ENCODE assay signal across 1 cellular context in the genomic region with DNA sequence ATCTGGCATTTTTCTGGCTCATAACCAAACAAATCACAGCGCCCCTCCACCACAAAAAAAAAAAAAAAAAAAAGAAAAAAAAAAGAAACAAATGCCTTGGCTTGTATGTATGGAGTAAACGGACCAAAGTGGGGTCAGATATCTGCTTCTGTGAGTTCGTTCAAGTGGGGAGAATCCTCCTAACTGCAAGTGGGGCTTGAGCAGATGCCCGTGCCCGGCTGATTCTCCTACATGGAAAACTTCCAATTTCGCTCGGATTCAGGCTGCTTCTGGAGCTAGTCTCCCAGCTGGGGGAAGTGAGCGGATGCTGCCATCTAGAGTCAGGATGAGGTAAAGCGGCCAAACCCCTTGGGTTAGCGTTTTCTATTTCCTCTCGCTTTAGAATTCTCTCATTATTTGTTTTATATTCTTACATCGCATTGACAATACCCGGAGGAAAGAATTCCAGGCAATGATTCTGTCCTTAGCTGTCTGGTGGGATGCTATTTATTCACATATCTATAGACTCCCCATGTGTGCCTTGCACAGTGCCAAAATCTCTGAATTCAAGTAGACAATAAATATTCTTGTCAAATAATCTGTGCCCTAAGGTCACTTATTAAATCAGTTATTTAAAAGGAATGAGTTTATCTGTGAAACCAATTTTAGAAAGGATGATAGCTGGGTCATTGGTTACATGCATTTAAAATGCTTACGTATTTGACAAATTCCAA.
TF ChIP-seq lines count a peak whose summit lies in the region.

No MANE protein-coding gene starts in this region.

TF ChIP-seq in H1, 55 proteins besides CTCF, POLR2A, EP300 and RAD21:
- TF ChIP-seq, protein P1, sequence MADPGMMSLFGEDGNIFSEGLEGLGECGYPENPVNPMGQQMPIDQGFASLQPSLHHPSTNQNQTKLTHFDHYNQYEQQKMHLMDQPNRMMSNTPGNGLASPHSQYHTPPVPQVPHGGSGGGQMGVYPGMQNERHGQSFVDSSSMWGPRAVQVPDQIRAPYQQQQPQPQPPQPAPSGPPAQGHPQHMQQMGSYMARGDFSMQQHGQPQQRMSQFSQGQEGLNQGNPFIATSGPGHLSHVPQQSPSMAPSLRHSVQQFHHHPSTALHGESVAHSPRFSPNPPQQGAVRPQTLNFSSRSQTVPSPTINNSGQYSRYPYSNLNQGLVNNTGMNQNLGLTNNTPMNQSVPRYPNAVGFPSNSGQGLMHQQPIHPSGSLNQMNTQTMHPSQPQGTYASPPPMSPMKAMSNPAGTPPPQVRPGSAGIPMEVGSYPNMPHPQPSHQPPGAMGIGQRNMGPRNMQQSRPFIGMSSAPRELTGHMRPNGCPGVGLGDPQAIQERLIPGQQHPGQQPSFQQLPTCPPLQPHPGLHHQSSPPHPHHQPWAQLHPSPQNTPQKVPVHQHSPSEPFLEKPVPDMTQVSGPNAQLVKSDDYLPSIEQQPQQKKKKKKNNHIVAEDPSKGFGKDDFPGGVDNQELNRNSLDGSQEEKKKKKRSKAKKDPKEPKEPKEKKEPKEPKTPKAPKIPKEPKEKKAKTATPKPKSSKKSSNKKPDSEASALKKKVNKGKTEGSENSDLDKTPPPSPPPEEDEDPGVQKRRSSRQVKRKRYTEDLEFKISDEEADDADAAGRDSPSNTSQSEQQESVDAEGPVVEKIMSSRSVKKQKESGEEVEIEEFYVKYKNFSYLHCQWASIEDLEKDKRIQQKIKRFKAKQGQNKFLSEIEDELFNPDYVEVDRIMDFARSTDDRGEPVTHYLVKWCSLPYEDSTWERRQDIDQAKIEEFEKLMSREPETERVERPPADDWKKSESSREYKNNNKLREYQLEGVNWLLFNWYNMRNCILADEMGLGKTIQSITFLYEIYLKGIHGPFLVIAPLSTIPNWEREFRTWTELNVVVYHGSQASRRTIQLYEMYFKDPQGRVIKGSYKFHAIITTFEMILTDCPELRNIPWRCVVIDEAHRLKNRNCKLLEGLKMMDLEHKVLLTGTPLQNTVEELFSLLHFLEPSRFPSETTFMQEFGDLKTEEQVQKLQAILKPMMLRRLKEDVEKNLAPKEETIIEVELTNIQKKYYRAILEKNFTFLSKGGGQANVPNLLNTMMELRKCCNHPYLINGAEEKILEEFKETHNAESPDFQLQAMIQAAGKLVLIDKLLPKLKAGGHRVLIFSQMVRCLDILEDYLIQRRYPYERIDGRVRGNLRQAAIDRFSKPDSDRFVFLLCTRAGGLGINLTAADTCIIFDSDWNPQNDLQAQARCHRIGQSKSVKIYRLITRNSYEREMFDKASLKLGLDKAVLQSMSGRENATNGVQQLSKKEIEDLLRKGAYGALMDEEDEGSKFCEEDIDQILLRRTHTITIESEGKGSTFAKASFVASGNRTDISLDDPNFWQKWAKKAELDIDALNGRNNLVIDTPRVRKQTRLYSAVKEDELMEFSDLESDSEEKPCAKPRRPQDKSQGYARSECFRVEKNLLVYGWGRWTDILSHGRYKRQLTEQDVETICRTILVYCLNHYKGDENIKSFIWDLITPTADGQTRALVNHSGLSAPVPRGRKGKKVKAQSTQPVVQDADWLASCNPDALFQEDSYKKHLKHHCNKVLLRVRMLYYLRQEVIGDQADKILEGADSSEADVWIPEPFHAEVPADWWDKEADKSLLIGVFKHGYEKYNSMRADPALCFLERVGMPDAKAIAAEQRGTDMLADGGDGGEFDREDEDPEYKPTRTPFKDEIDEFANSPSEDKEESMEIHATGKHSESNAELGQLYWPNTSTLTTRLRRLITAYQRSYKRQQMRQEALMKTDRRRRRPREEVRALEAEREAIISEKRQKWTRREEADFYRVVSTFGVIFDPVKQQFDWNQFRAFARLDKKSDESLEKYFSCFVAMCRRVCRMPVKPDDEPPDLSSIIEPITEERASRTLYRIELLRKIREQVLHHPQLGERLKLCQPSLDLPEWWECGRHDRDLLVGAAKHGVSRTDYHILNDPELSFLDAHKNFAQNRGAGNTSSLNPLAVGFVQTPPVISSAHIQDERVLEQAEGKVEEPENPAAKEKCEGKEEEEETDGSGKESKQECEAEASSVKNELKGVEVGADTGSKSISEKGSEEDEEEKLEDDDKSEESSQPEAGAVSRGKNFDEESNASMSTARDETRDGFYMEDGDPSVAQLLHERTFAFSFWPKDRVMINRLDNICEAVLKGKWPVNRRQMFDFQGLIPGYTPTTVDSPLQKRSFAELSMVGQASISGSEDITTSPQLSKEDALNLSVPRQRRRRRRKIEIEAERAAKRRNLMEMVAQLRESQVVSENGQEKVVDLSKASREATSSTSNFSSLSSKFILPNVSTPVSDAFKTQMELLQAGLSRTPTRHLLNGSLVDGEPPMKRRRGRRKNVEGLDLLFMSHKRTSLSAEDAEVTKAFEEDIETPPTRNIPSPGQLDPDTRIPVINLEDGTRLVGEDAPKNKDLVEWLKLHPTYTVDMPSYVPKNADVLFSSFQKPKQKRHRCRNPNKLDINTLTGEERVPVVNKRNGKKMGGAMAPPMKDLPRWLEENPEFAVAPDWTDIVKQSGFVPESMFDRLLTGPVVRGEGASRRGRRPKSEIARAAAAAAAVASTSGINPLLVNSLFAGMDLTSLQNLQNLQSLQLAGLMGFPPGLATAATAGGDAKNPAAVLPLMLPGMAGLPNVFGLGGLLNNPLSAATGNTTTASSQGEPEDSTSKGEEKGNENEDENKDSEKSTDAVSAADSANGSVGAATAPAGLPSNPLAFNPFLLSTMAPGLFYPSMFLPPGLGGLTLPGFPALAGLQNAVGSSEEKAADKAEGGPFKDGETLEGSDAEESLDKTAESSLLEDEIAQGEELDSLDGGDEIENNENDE (IDR thresholded peaks at IDR 0.05; ENCODE audit: insufficient replicate concordance, low read length) = no peak
- no peak for TF ChIP-seq KDM5A (IDR thresholded peaks at IDR 0.05; ENCODE audit: low read length)
- no peak for TF ChIP-seq TAF7 (optimal IDR thresholded peaks at IDR 0.05; ENCODE audit: borderline replicate concordance, low read depth, low read length)
- TF ChIP-seq SIRT6 (IDR thresholded peaks at IDR 0.05; ENCODE audit: low read length) = no peak
- no peak for TF ChIP-seq NANOG (IDR thresholded peaks at IDR 0.05; ENCODE audit: insufficient read depth, low read depth, low read length, poor library complexity, severe bottlenecking)
- no peak for TF ChIP-seq RXRA (IDR thresholded peaks at IDR 0.05; ENCODE audit: insufficient read depth, low read depth, low read length)
- no peak for TF ChIP-seq YY1 (IDR thresholded peaks at IDR 0.05; ENCODE audit: low read depth, low read length)
- no peak for TF ChIP-seq GABPA (IDR thresholded peaks at IDR 0.05; ENCODE audit: borderline replicate concordance, insufficient read depth, low read length)
